In the genomic region with DNA sequence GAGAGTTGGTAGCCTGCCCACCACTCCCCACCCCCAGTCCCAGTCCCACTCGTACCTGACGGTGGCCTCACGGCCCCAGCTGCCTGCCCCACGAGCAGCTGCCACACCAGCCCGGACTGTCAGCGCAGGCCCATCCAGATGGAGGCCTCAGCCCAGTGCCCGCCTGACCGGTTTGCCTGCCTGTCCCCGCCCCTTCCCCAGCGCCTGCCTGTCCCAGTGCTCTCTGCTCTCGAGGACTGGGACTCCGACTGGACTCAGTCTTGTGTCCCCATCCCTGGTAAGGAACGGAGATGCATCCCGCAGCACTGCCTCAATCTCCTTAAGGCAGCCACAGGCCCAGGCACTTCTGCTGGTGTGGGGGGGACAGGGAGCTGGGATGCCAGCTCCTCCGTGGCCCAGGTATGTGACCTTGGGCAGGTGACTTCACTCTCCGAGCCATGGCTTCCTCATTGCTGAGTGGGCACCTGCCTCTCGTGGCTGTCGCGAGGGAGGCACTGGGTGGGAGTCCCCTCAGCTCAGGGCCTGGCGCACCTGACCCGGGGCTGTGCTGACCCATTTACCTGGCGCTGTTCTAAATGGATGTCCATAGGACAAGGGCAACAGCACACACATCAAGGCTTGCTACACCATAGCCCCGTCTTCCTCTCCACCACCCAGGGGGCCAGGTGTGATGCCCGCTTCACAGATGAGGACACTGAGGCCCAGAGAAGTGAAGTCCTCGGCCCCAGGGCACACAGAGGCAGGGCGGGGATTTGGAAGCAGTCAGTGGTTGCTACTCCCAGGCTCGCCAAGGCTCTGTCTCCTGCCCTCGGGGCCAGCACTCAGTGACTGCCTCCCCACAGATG, we compare ENCODE assay signal across 12 cellular contexts. TPM values are rescaled to one million over a fixed set of nuclear protein-coding genes. Genes with fewer than 3 reads are reported as not detected.
A peak's percentile ranks its signal among the peaks of the same experiment; 100 is the strongest.
DNase-seq lines count a peak whose midpoint lies in the region; ATAC-seq and TF ChIP-seq lines count a peak whose summit lies in the region.
"Had no signal": no experiment of that assay in that cellular context is flagged by ENCODE, and none has a peak within 500 bp of the region (broad histone marks: within the 10 kb centered on the region; RNA-seq: fewer than 3 reads in every experiment).

A gene with protein sequence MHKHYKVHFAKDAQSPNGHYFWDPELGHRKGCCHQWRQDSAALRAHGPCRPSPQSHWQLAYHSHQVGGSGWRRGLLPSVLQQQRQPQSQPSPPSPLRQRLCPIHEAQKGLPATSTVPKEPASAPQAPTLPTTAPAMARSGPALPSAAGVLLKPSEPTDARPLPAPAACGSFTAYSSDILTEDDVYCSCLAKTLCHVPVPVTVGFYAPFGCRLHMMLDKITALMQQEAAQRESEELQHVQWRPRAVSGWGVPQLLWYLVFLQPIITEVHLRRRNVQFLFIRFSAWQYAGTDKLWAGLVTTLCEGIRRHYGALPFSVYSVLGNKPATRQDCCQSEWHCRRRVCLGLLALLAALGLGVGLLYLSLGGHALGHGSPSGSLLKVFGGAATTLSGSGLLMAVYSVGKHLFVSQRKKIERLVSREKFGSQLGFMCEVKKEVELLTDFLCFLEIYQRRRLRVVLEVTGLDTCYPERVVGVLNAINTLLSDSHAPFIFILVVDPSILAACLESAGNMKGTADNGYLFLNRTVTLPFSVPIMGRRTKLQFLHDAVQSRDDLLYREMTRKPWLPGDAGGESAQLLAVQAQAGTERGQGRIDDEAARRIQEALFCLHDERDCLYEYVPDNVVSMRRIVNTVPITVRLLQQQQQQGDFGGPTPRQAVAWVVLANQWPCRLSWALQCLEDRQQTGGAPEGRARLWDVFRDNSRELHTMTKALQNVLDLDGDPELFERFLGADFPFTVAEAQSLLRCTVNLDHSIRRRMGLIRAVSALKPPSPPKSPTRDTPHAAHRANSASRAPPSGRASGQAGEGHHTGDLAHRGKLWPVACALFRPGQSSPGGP (minus strand): TSS at position 113 of the 845 bp plus-strand sequence. CDS start 832 bp downstream, outside the sequence.

- peaks cover 27% of the 10 kb centered on the region for H3K4me1 Mint-ChIP-seq in MCF 10A (ENCODE audit: insufficient read depth, unreplicated experiment)

- CTCF ChIA-PET in MCF 10A (lab: Yijun Ruan, JAX), result interaction anchor here (0.6 to 0.8 kb wide), 2 partner anchors 12 to 30 kb away, joined by 3 to 4 read pairs; no protein-coding TSS in a partner anchor

- H3K36me3 ChIP-seq in body of pancreas (replicated peaks in 1 of 2; ENCODE audit: insufficient read depth in 1 of 2, low read depth in 2 of 2), result no peaks in the 10 kb centered on the region
- H3K36me3 ChIP-seq in lung (ENCODE audit: control insufficient read depth in 2 of 2, insufficient read depth in 2 of 2, low read length in 2 of 2), result no peaks in the 10 kb centered on the region
- H3K36me3 ChIP-seq in MM.1S (replicated peaks; ENCODE audit: insufficient read depth, low read length), result no peaks in the 10 kb centered on the region
- H3K36me3 ChIP-seq: right lobe of liver, tibial nerve had no signal

- no peaks in the 10 kb centered on the region for H3K36me3 Mint-ChIP-seq in MCF 10A (ENCODE audit: insufficient read depth, unreplicated experiment)

- H3K27ac ChIP-seq in body of pancreas (no peak within 1 kb of the TSS), lung (ENCODE audit: low read depth in 1 of 2, low read length in 1 of 2) (no peak within 1 kb of the TSS), MM.1S (ENCODE audit: low read length) (no peak within 1 kb of the TSS)
- H3K27ac ChIP-seq: right lobe of liver, tibial nerve had no signal

- POLR2A ChIA-PET in MCF 10A (lab: Yijun Ruan, JAX), result interaction anchor here (0.7 to 2.5 kb wide), 2 partner anchors 17 to 122 kb away, joined by 3 to 11 read pairs; a partner anchor contains a TSS

- no peak for TF ChIP-seq CTCF in MCF 10A (IDR thresholded peaks at IDR 0.05; ENCODE audit: unreplicated experiment)
- TF ChIP-seq CTCF in body of pancreas (IDR thresholded peaks at IDR 0.05), result no peak
- no peak for TF ChIP-seq CTCF in lung (IDR thresholded peaks at IDR 0.05; ENCODE audit: control extremely low read depth, extremely low read depth)
- no peak for TF ChIP-seq CTCF in MM.1S (IDR thresholded peaks at IDR 0.05; ENCODE audit: low read length)

- no peak within 1 kb of the TSS for H3K4me3 Mint-ChIP-seq in MCF 10A (ENCODE audit: unreplicated experiment)

- no peak within 1 kb of the TSS for H2AFZ ChIP-seq in MM.1S (ENCODE audit: low read length)

- no peaks in the 10 kb centered on the region for H3K27me3 Mint-ChIP-seq in MCF 10A (ENCODE audit: insufficient read depth, unreplicated experiment)

- H3K27me3 ChIP-seq in body of pancreas (no peaks in the 10 kb centered on the region), lung (ENCODE audit: control insufficient read depth, insufficient read depth) (no peaks in the 10 kb centered on the region), MM.1S (replicated peaks; ENCODE audit: insufficient read depth, low read length) (peaks cover 42% of the 10 kb centered on the region)
- H3K27me3 ChIP-seq: right lobe of liver had no signal

- intact Hi-C loops in MCF 10A (cut with micrococcal nuclease), result loop anchor here (5.0 kb wide), 1 partner anchor 86 kb away; a partner anchor contains a TSS
- intact Hi-C loops in body of pancreas (cut with DNase I), result no loop called here

- TF ChIP-seq POLR2A in body of pancreas (IDR thresholded peaks at IDR 0.05), result no peak

- H3K4me3 ChIP-seq in body of pancreas (no peak within 1 kb of the TSS), lung (no peak within 1 kb of the TSS), MM.1S (ENCODE audit: low read length) (no peak within 1 kb of the TSS)
- H3K4me3 ChIP-seq: right lobe of liver, tibial nerve had no signal

- no peaks in the 10 kb centered on the region for H3K9me3 ChIP-seq in body of pancreas
- no peaks in the 10 kb centered on the region for H3K9me3 ChIP-seq in lung (ENCODE audit: control insufficient read depth in 2 of 2, insufficient read depth in 1 of 2, low read length in 1 of 2)
- H3K9me3 ChIP-seq in MM.1S (replicated peaks; ENCODE audit: insufficient read depth, low read length), result no peaks in the 10 kb centered on the region
- H3K9me3 ChIP-seq: right lobe of liver, tibial nerve had no signal

- BruUV-seq in MCF 10A (replicated peaks; lab: Mats Ljungman, UMichigan), result no TSS peak

- H3K27ac Mint-ChIP-seq in MCF 10A (ENCODE audit: low read depth, unreplicated experiment), result no peak within 1 kb of the TSS

- ATAC-seq in body of pancreas, result peak; percentile 75
- ATAC-seq in lung (ENCODE audit: insufficient read depth, low FRiP score), result no peak

- H3K4me2 ChIP-seq in MM.1S (ENCODE audit: low read depth, low read length), result no peak within 1 kb of the TSS

- H3K9me2 ChIP-seq in MM.1S (replicated peaks; ENCODE audit: insufficient read depth, low read length), result no peaks in the 10 kb centered on the region

- peak; percentile 62 to 80 for DNase-seq in T47D (ENCODE audit: low read depth in 1 of 2, low spot score in 1 of 2)
- DNase-seq in MCF 10A (ENCODE audit: unreplicated experiment), result no peak
- peak; percentile 65 to 81 (median 74) for DNase-seq in body of pancreas
- DNase-seq in lung (ENCODE audit: low spot score), result peak; percentile 69
- DNase-seq in cortex of kidney (lab: John Stamatoyannopoulos, UW), result no peak
- DNase-seq in MM.1S, result no peak
- DNase-seq in RKO (ENCODE audit: low spot score), result no peak
- DNase-seq in stimulated activated naive CD4-positive, alpha-beta T cell treated with Interleukin-2 at 50 U/mL for 16 hours (lab: John Stamatoyannopoulos, UW), result no peak
- DNase-seq: Kasumi-1 had no signal

- H3F3A ChIP-seq in MM.1S (ENCODE audit: insufficient read depth, low read length), result no peaks in the 10 kb centered on the region

- H3K4me1 ChIP-seq in body of pancreas (peaks cover 15% of the 10 kb centered on the region), lung (ENCODE audit: control insufficient read depth in 2 of 2, insufficient read depth in 2 of 2, low read length in 2 of 2) (peaks cover 0 to 9% of the 10 kb centered on the region in 2 donors), MM.1S (ENCODE audit: low read length) (no peaks in the 10 kb centered on the region)
- H3K4me1 ChIP-seq: right lobe of liver had no signal

- 0 to 33% methylated on average over 1 to 28 of the region's 28 CpGs for WGBS in body of pancreas, 2 donors
- 47 to 64% methylated on average over 28 of the region's 28 CpGs for WGBS in lung, 2 donors

- no peaks in the 10 kb centered on the region for H4K20me1 ChIP-seq in MM.1S (ENCODE audit: insufficient read depth, low read length)

- H3K79me2 ChIP-seq in MM.1S (ENCODE audit: low read length), result no peaks in the 10 kb centered on the region

- no peaks in the 10 kb centered on the region for H3K9me3 Mint-ChIP-seq in MCF 10A (ENCODE audit: unreplicated experiment)

- in situ Hi-C loops in T47D (cut with HindIII; ENCODE audit: low pct_unique_long_range_greater_than_20kb, low sequenced_read_pairs), result no loop called here

- no peak within 1 kb of the TSS for H3K9ac ChIP-seq in MM.1S (ENCODE audit: low read length)

RNA-seq across cellular contexts. Expression of the gene that starts here (rescaled TPM):
- total RNA-seq in MCF 10A (2022), result 0.09 and 0.22 TPM in 2 replicates
- not detected for total RNA-seq in body of pancreas
- under 1 TPM in 1 of 2 donors, not detected in 1; 0.06 TPM for total RNA-seq in lung
- under 1 TPM; 0.07 to 0.08 TPM for polyA plus RNA-seq in lung
- total RNA-seq: endothelial cell of umbilical vein had no signal

Comparison
In these comparisons a context has a peak if more than half of its experiments do, and no peak if none do; other contexts are left out.
1. DNase-seq: peak in T47D (2 of 2); none in MCF 10A (single experiment), cortex of kidney (single experiment), MM.1S (single experiment), RKO (single experiment) and stimulated activated naive CD4-positive, alpha-beta T cell treated with Interleukin-2 at 50 U/mL for 16 hours (single experiment).
2. Peak in DNase-seq and ATAC-seq in body of pancreas; RNA of the gene not detected or under 1 TPM.
3. Peak in DNase-seq in lung; RNA of the gene not detected or under 1 TPM.